24 cellular contexts compared by ENCODE assay signal in the genomic region with DNA sequence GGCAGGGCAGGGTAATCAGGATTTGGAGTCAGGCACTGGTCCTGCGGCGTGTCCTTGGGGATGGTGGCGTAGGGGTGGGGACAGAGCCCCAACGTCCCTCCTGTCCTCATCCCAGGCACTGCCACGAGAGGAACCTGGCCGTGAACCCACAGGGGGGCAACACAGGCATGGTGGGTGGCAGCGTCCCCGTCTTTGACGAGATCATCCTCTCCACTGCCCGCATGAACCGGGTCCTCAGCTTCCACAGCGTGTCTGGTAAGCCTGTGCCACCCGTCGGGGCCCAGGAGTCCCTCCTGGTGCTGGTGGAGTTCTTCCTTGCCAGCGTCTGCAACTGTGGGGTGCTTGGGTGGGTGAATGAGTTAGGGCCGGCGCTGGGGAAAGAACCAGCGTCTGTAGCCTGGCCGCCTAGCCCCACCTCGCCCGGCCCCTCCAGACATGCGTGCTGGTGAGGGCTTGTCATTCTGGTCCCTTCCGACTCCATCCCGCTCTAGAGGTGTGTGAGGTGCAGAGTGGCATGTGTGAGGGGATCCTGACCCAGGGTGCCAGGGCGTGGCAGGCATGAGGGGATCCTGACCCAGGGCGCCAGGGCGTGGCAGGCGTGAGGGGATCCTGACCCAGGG. TPM values are rescaled to one million over a fixed set of nuclear protein-coding genes. Genes with fewer than 3 reads are reported as not detected.
DNase-seq lines count a peak whose midpoint lies in the region; ATAC-seq, FAIRE-seq and TF ChIP-seq lines count a peak whose summit lies in the region.
"Had no signal": no experiment of that assay in that cellular context is flagged by ENCODE, and none has a peak within 500 bp of the region (broad histone marks: within the 10 kb centered on the region; RNA-seq: fewer than 3 reads in every experiment).

No MANE protein-coding gene starts in this region.

- peaks cover 36% of the 10 kb centered on the region for H3K36me3 Mint-ChIP-seq in stimulated activated effector memory CD8-positive, alpha-beta T cell treated with anti-CD3 and anti-CD28 coated beads, Interleukin-12 subunit alpha, Interleukin-12 subunit beta, amount 100 ng/mL, for 72 hours
- peaks cover 7% of the 10 kb centered on the region for H3K36me3 Mint-ChIP-seq in activated T-helper 17 cell treated with anti-CD3 and anti-CD28 coated beads, Interleukin-2, amount 50 U/mL, for 72 hours (ENCODE audit: low read depth)
- peaks cover 33% of the 10 kb centered on the region for H3K36me3 Mint-ChIP-seq in endodermal cell (ENCODE audit: low read depth)

- H3K4me3 ChIP-seq in BLaER1, result no peak overlapping the region
- H3K4me3 ChIP-seq in IMR-90 (ENCODE audit: insufficient read depth, low read depth, low read length), result no peak overlapping the region
- no peak overlapping the region for H3K4me3 ChIP-seq in kidney (ENCODE audit: low read length in 2 of 2)
- no peak overlapping the region for H3K4me3 ChIP-seq in colonic mucosa
- no peak overlapping the region for H3K4me3 ChIP-seq in endodermal cell (ENCODE audit: low read length)
- H3K4me3 ChIP-seq: GM12878 had no signal

- peaks cover 96% of the 10 kb centered on the region for H3K4me1 ChIP-seq in BLaER1
- peaks cover 3% of the 10 kb centered on the region for H3K4me1 ChIP-seq in IMR-90 (ENCODE audit: control insufficient read depth, insufficient read depth, low read length)
- H3K4me1 ChIP-seq in kidney (ENCODE audit: control insufficient read depth in 1 of 2, insufficient read depth in 1 of 2, low read depth in 1 of 2, low read length in 2 of 2), result no peaks in the 10 kb centered on the region
- H3K4me1 ChIP-seq in colonic mucosa, result no peaks in the 10 kb centered on the region
- H3K4me1 ChIP-seq in endodermal cell (ENCODE audit: control insufficient read depth, insufficient read depth, low read length), result no peaks in the 10 kb centered on the region

- no peak overlapping the region for H2AK5ac ChIP-seq in IMR-90 (ENCODE audit: low read depth, low read length)

- H3K36me3 ChIP-seq in BLaER1 (peaks cover 36% of the 10 kb centered on the region), IMR-90 (ENCODE audit: control insufficient read depth, insufficient read depth, low read length) (peaks cover 38% of the 10 kb centered on the region), kidney (ENCODE audit: control insufficient read depth in 1 of 2, insufficient read depth in 2 of 2, low read length in 2 of 2) (peaks cover 12 to 15% of the 10 kb centered on the region in 2 donors), colonic mucosa (no peaks in the 10 kb centered on the region), endodermal cell (ENCODE audit: control insufficient read depth, insufficient read depth, low read length) (peaks cover 23% of the 10 kb centered on the region)

- no peak overlapping the region for H4K91ac ChIP-seq in IMR-90 (ENCODE audit: insufficient read depth, low read depth, low read length)

- no peak for ATAC-seq in IMR-90 (ENCODE audit: low read depth)
- ATAC-seq in stimulated activated effector memory CD8-positive, alpha-beta T cell treated with anti-CD3 and anti-CD28 coated beads, Interleukin-12 subunit alpha, Interleukin-12 subunit beta, amount 100 ng/mL, for 72 hours, result no peak
- ATAC-seq in activated T-helper 17 cell treated with anti-CD3 and anti-CD28 coated beads, Interleukin-2, amount 50 U/mL, for 72 hours (replicated peaks), result no peak
- ATAC-seq: GM12878 had no signal

- no peak overlapping the region for H4K5ac ChIP-seq in IMR-90 (ENCODE audit: low read depth, low read length)

- H3K18ac ChIP-seq in IMR-90 (ENCODE audit: low read depth, low read length), result no peak overlapping the region

- no peak for TF ChIP-seq CTCF in IMR-90 (conservative IDR thresholded peaks at IDR 0.05; ENCODE audit: low read depth, low read length)
- no peak for TF ChIP-seq CTCF in kidney (IDR thresholded peaks at IDR 0.05; ENCODE audit: borderline replicate concordance, extremely low read depth, insufficient read depth)
- no peak for TF ChIP-seq CTCF in colonic mucosa (IDR thresholded peaks at IDR 0.05)
- no peak for TF ChIP-seq CTCF in endodermal cell (conservative IDR thresholded peaks at IDR 0.05)

- no peak overlapping the region for H2BK5ac ChIP-seq in IMR-90 (ENCODE audit: low read depth, low read length, poor library complexity, severe bottlenecking)

- H3K14ac ChIP-seq in IMR-90 (replicated peaks; ENCODE audit: low read depth, low read length), result no peak overlapping the region

- in situ Hi-C loops in IMR-90 (cut with MboI; ENCODE audit: low sequenced_read_pairs), result no loop called here

- H3K9me3 Mint-ChIP-seq in stimulated activated effector memory CD8-positive, alpha-beta T cell treated with anti-CD3 and anti-CD28 coated beads, Interleukin-12 subunit alpha, Interleukin-12 subunit beta, amount 100 ng/mL, for 72 hours, result no peaks in the 10 kb centered on the region
- no peaks in the 10 kb centered on the region for H3K9me3 Mint-ChIP-seq in activated T-helper 17 cell treated with anti-CD3 and anti-CD28 coated beads, Interleukin-2, amount 50 U/mL, for 72 hours
- peaks cover 15% of the 10 kb centered on the region for H3K9me3 Mint-ChIP-seq in endodermal cell
- H3K9me3 Mint-ChIP-seq: CD8-positive, alpha-beta memory T cell; H9; IgD-negative memory B cell had no signal

- dilution Hi-C loops in IMR-90 (cut with HindIII; ENCODE audit: low sequenced_read_pairs, unreplicated experiment), result no loop called here

- H3K9me3 ChIP-seq in BLaER1, result peaks cover 5% of the 10 kb centered on the region; the same call in 1 of the 2 replicates
- 0 out of 2 replicates have a peak, but pooled peaks cover 2% of the 10 kb centered on the region for H3K9me3 ChIP-seq in IMR-90 (ENCODE audit: control insufficient read depth, insufficient read depth, low read length)
- no peaks in the 10 kb centered on the region for H3K9me3 ChIP-seq in kidney (ENCODE audit: control insufficient read depth in 1 of 2, low read length in 2 of 2)
- H3K9me3 ChIP-seq in colonic mucosa, result no peaks in the 10 kb centered on the region
- H3K9me3 ChIP-seq in endodermal cell (ENCODE audit: control insufficient read depth, low read length), result peaks cover 7% of the 10 kb centered on the region

- H3K27ac Mint-ChIP-seq in stimulated activated effector memory CD8-positive, alpha-beta T cell treated with anti-CD3 and anti-CD28 coated beads, Interleukin-12 subunit alpha, Interleukin-12 subunit beta, amount 100 ng/mL, for 72 hours, result peak overlapping the region; percentile 43
- no peak overlapping the region for H3K27ac Mint-ChIP-seq in activated T-helper 17 cell treated with anti-CD3 and anti-CD28 coated beads, Interleukin-2, amount 50 U/mL, for 72 hours
- no peak overlapping the region for H3K27ac Mint-ChIP-seq in endodermal cell
- H3K27ac Mint-ChIP-seq: IgD-negative memory B cell had no signal

- TF ChIP-seq RAD21 in IMR-90 (IDR thresholded peaks at IDR 0.05; ENCODE audit: low read length), result no peak

- H3K56ac ChIP-seq in IMR-90 (ENCODE audit: extremely low read depth, insufficient read depth, low read length), result no peak overlapping the region

- no peak overlapping the region for H2BK15ac ChIP-seq in IMR-90 (ENCODE audit: low read depth, low read length)

- H2AFZ ChIP-seq in IMR-90 (replicated peaks; ENCODE audit: low read length, poor library complexity), result no peak overlapping the region

- H4K20me1 ChIP-seq in BLaER1 (peaks cover 76% of the 10 kb centered on the region), IMR-90 (ENCODE audit: insufficient read depth, low read length) (peaks cover 27% of the 10 kb centered on the region)

- no peak overlapping the region for H3K9ac ChIP-seq in BLaER1
- H3K9ac ChIP-seq in IMR-90 (ENCODE audit: low read depth, low read length), result no peak overlapping the region
- no peak overlapping the region for H3K9ac ChIP-seq in kidney (ENCODE audit: low read length in 2 of 2)
- no peak overlapping the region for H3K9ac ChIP-seq in colonic mucosa (ENCODE audit: low read depth in 2 of 2, low read length in 2 of 2)
- no peak overlapping the region for H3K9ac ChIP-seq in endodermal cell (ENCODE audit: extremely low read depth, low read length, poor library complexity, severe bottlenecking)

- H3K4me2 ChIP-seq in BLaER1, result peak overlapping the region; percentile 94
- no peak overlapping the region for H3K4me2 ChIP-seq in IMR-90 (ENCODE audit: low read depth, low read length)

- peaks cover 10% of the 10 kb centered on the region for H3K9me1 ChIP-seq in IMR-90 (ENCODE audit: insufficient read depth, low read length)

- H3K79me1 ChIP-seq in IMR-90 (ENCODE audit: low read depth in 1 of 2, low read length in 2 of 2), result peaks cover 11 to 14% of the 10 kb centered on the region in 2 experiments

- H3K4me1 Mint-ChIP-seq in stimulated activated effector memory CD8-positive, alpha-beta T cell treated with anti-CD3 and anti-CD28 coated beads, Interleukin-12 subunit alpha, Interleukin-12 subunit beta, amount 100 ng/mL, for 72 hours, result peaks cover 41% of the 10 kb centered on the region
- H3K4me1 Mint-ChIP-seq in activated T-helper 17 cell treated with anti-CD3 and anti-CD28 coated beads, Interleukin-2, amount 50 U/mL, for 72 hours, result peaks cover 11% of the 10 kb centered on the region
- no peaks in the 10 kb centered on the region for H3K4me1 Mint-ChIP-seq in endodermal cell
- H3K4me1 Mint-ChIP-seq: H9 had no signal

- no TSS peak for BruUV-seq in IMR-90 (replicated peaks; lab: Mats Ljungman, UMichigan)

- no peak overlapping the region for H3K23ac ChIP-seq in IMR-90 (ENCODE audit: low read depth, low read length)

- no peak overlapping the region for H2BK120ac ChIP-seq in IMR-90 (ENCODE audit: low read depth, low read length)

- intact Hi-C loops in IMR-90 (cut with micrococcal nuclease) (no loop called here), kidney (cut with DNase I) (no loop called here), colonic mucosa (cut with DNase I) (no loop called here)

- H3K27me3 Mint-ChIP-seq in activated T-helper 17 cell treated with anti-CD3 and anti-CD28 coated beads, Interleukin-2, amount 50 U/mL, for 72 hours, result no peaks in the 10 kb centered on the region
- H3K27me3 Mint-ChIP-seq in endodermal cell (ENCODE audit: insufficient read depth), result no peaks in the 10 kb centered on the region
- H3K27me3 Mint-ChIP-seq: CD8-positive, alpha-beta memory T cell; IgD-negative memory B cell had no signal

- no peak for TF ChIP-seq POLR2A in IMR-90 (IDR thresholded peaks at IDR 0.05; ENCODE audit: low read depth, low read length)

- H4K8ac ChIP-seq in IMR-90 (ENCODE audit: low read depth in 2 of 2, low read length in 2 of 2), result no peak overlapping the region

- H3K27me3 ChIP-seq in BLaER1 (no peaks in the 10 kb centered on the region), IMR-90 (ENCODE audit: control insufficient read depth, insufficient read depth, low read length) (no peaks in the 10 kb centered on the region), colonic mucosa (no peaks in the 10 kb centered on the region), endodermal cell (ENCODE audit: control insufficient read depth, insufficient read depth, low read length, poor library complexity, severe bottlenecking) (no peaks in the 10 kb centered on the region)

- POLR2A ChIA-PET in IMR-90 (lab: Charles Lee; ENCODE audit: unreplicated experiment), result no interaction called here

- FAIRE-seq in kidney (lab: Jason Lieb, UNC), result no peak
- FAIRE-seq: A204.1, GM12878, H1 had no signal

- H3K4ac ChIP-seq in IMR-90 (ENCODE audit: low read depth, low read length), result no peak overlapping the region

- H2AK9ac ChIP-seq in IMR-90 (replicated peaks; ENCODE audit: low read depth, low read length, poor library complexity), result peak overlapping the region; percentile 37

- DNase-seq in IMR-90 (no peak), kidney (peak; percentile 71), colonic mucosa (no peak), endodermal cell (no peak)
- DNase-seq in stimulated activated effector memory CD8-positive, alpha-beta T cell treated with anti-CD3 and anti-CD28 coated beads, Interleukin-12 subunit alpha, Interleukin-12 subunit beta, amount 100 ng/mL, for 72 hours (ENCODE audit: low spot score in 2 of 2), result no peak
- DNase-seq: ACHN; CD8-positive, alpha-beta memory T cell; COR-L47; DMS 273 treated with DMSO at 0.1 percent for 48 hours; DMS53; DND-41; EL; KBM-7 had no signal

- no peak overlapping the region for H3K4me3 Mint-ChIP-seq in stimulated activated effector memory CD8-positive, alpha-beta T cell treated with anti-CD3 and anti-CD28 coated beads, Interleukin-12 subunit alpha, Interleukin-12 subunit beta, amount 100 ng/mL, for 72 hours
- H3K4me3 Mint-ChIP-seq in activated T-helper 17 cell treated with anti-CD3 and anti-CD28 coated beads, Interleukin-2, amount 50 U/mL, for 72 hours, result no peak overlapping the region
- no peak overlapping the region for H3K4me3 Mint-ChIP-seq in endodermal cell
- H3K4me3 Mint-ChIP-seq: H9, IgD-negative memory B cell had no signal

- H2BK20ac ChIP-seq in IMR-90 (ENCODE audit: low read depth, low read length), result no peak overlapping the region

- WGBS in IMR-90 (ENCODE audit: extremely low coverage in 2 of 2, insufficient read length in 1 of 2), 2 experiments, result 96% methylated on average over 8 of the region's 28 CpGs; no CpG with 5 or more reads in 1 of the 2 experiments
- 94% methylated on average over 9 to 28 of the region's 28 CpGs for WGBS in endodermal cell (ENCODE audit: insufficient coverage in 1 of 2, insufficient read length in 1 of 2), 2 experiments

- CTCF ChIA-PET in IMR-90 (lab: Yijun Ruan, JAX), result no interaction called here

- H3K27ac ChIP-seq in BLaER1 (no peak overlapping the region), IMR-90 (ENCODE audit: insufficient read depth, low read length) (no peak overlapping the region), kidney (ENCODE audit: low read depth in 2 of 2, low read length in 2 of 2) (no peak overlapping the region), colonic mucosa (no peak overlapping the region), endodermal cell (ENCODE audit: low read depth, low read length) (no peak overlapping the region)
- H3K27ac ChIP-seq: HL-60 had no signal

RNA-seq across cellular contexts. Expression of gene D2HGDH, which starts 8.0 kb away (rescaled TPM):
- total RNA-seq in IMR-90 (2012; rRNA removed), result 6.3 and 8.3 TPM in 2 replicates
- 22.1 and 23.0 TPM in 2 replicates for polyA plus RNA-seq in IMR-90 (2012; rRNA removed)
- polyA plus RNA-seq in IMR-90 (2012; cell fraction: cytosol; rRNA removed), result 18.3 and 27.2 TPM in 2 replicates
- polyA plus RNA-seq in IMR-90 (2012; cell fraction: nucleus; rRNA removed; ENCODE audit: low replicate concordance), result 193 and 430 TPM in 2 replicates
- total RNA-seq in kidney, result 37.0 TPM
- polyA plus RNA-seq in kidney (ENCODE audit: insufficient read depth, low read depth, low replicate concordance), result 49.3 TPM
- total RNA-seq in activated T-helper 17 cell treated with anti-CD3 and anti-CD28 coated beads, Interleukin-2, amount 50 U/mL, for 72 hours, result 10 to 100 TPM; 16.0 to 32.7 TPM
- total RNA-seq in colonic mucosa, result 10 to 100 TPM; 42.0 to 76.6 TPM
- 10 to 100 TPM; 25.1 to 34.8 TPM for total RNA-seq in endodermal cell
- polyA plus RNA-seq in endodermal cell (2013, experiment 1 of 2), result 21.2 TPM
- 19.8 TPM for polyA plus RNA-seq in endodermal cell (2013, experiment 2 of 2)

RNA-seq across cellular contexts. Expression of gene GAL3ST2, which starts 34.2 kb away (rescaled TPM):
- total RNA-seq in IMR-90 (2012; rRNA removed) (not detected in 2 replicates), kidney (0.19 TPM), colonic mucosa (10 to 100 TPM; 34.2 to 70.2 TPM), endodermal cell (under 1 TPM; 0.57 to 0.91 TPM)
- polyA plus RNA-seq in IMR-90 (2012; rRNA removed) (0.07 TPM in 1 of 2 replicates, not detected in the other), kidney (ENCODE audit: insufficient read depth, low read depth, low replicate concordance) (0.39 TPM)
- polyA plus RNA-seq in IMR-90 (2012; cell fraction: cytosol; rRNA removed), result 0.10 TPM in 1 of 2 replicates, not detected in the other
- polyA plus RNA-seq in IMR-90 (2012; cell fraction: nucleus; rRNA removed; ENCODE audit: low replicate concordance), result 0.26 and 0.51 TPM in 2 replicates
- total RNA-seq in activated T-helper 17 cell treated with anti-CD3 and anti-CD28 coated beads, Interleukin-2, amount 50 U/mL, for 72 hours, result 1 to 10 TPM in 1 of 2 donors, under 1 TPM in 1; 0.35 to 4.1 TPM
- not detected for polyA plus RNA-seq in endodermal cell (2013, experiment 1 of 2)
- not detected for polyA plus RNA-seq in endodermal cell (2013, experiment 2 of 2)
- total RNA-seq: G401, H1, HT1080 had no signal
- polyA plus RNA-seq: BJ; CD8-positive, alpha-beta memory T cell; H1; IgD-negative memory B cell had no signal

RNA-seq across cellular contexts. Expression of gene ING5, which starts 40.6 kb away (rescaled TPM):
- 16.7 and 38.9 TPM in 2 replicates for total RNA-seq in IMR-90 (2012; rRNA removed)
- polyA plus RNA-seq in IMR-90 (2012; rRNA removed), result 36.1 and 36.5 TPM in 2 replicates
- 28.4 and 31.1 TPM in 2 replicates for polyA plus RNA-seq in IMR-90 (2012; cell fraction: cytosol; rRNA removed)
- 107 and 146 TPM in 2 replicates for polyA plus RNA-seq in IMR-90 (2012; cell fraction: nucleus; rRNA removed; ENCODE audit: low replicate concordance)
- total RNA-seq in kidney, result 27.3 TPM
- 37.7 TPM for polyA plus RNA-seq in kidney (ENCODE audit: insufficient read depth, low read depth, low replicate concordance)
- total RNA-seq in activated T-helper 17 cell treated with anti-CD3 and anti-CD28 coated beads, Interleukin-2, amount 50 U/mL, for 72 hours, result 10 to 100 TPM; 43.5 to 52.3 TPM
- total RNA-seq in colonic mucosa, result 10 to 100 TPM; 18.3 to 44.2 TPM
- total RNA-seq in endodermal cell, result 10 to 100 TPM; 44.9 to 53.1 TPM
- polyA plus RNA-seq in endodermal cell (2013, experiment 1 of 2), result 33.1 TPM
- 33.4 TPM for polyA plus RNA-seq in endodermal cell (2013, experiment 2 of 2)

RNA-seq across cellular contexts. Expression of gene DTYMK, which starts 55.8 kb away (rescaled TPM):
- total RNA-seq in IMR-90 (2012; rRNA removed), result 31.7 and 32.8 TPM in 2 replicates
- polyA plus RNA-seq in IMR-90 (2012; rRNA removed), result 50.1 and 50.5 TPM in 2 replicates
- polyA plus RNA-seq in IMR-90 (2012; cell fraction: cytosol; rRNA removed), result 40.6 and 60.0 TPM in 2 replicates
- 20.9 and 27.0 TPM in 2 replicates for polyA plus RNA-seq in IMR-90 (2012; cell fraction: nucleus; rRNA removed; ENCODE audit: low replicate concordance)
- 19.0 TPM for total RNA-seq in kidney
- polyA plus RNA-seq in kidney (ENCODE audit: insufficient read depth, low read depth, low replicate concordance), result 27.1 TPM
- 100 to 1,000 TPM in 1 of 2 donors, 10 to 100 TPM in 1; 55.5 to 107 TPM for total RNA-seq in activated T-helper 17 cell treated with anti-CD3 and anti-CD28 coated beads, Interleukin-2, amount 50 U/mL, for 72 hours
- total RNA-seq in colonic mucosa, result 100 to 1,000 TPM in 1 of 2 donors, 10 to 100 TPM in 1; 22.6 to 106 TPM
- total RNA-seq in endodermal cell, result 10 to 100 TPM; 60.9 to 62.4 TPM
- 66.3 TPM for polyA plus RNA-seq in endodermal cell (2013, experiment 1 of 2)
- polyA plus RNA-seq in endodermal cell (2013, experiment 2 of 2), result 64.8 TPM

Comparison
In these comparisons a context has a peak if more than half of its experiments do, and no peak if none do; other contexts are left out.
1. RNA of gene GAL3ST2, which starts 34.2 kb away (total RNA-seq): 34.2 to 70.2 TPM in colonic mucosa; 0.35 to 4.1 TPM in activated T-helper 17 cell treated with anti-CD3 and anti-CD28 coated beads, Interleukin-2, amount 50 U/mL, for 72 hours, 0.57 to 0.91 TPM in endodermal cell, 0.19 TPM in kidney (single experiment) and not detected in IMR-90; every median in the first group is over 4 times any median in the second.